1 cellular context compared by ENCODE assay signal in the genomic region with DNA sequence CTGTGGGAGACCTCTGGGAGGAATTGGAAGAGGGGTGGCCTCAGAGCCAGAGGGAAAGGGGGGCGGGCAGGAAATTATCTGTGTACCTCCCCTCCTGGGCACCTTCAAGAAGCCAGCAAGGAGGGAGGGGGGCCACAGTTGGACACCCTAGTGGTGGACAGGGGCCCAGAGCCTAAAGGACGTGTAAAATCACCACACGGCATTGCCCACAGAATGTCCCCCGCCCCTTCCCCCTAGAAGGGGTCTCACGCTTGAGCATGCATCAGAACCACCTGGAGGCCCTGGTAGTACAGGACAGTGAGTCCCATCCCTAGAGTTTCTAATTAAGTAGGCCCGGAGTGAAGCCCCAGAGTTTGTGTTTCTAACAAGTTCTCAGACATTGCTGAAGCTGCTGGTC.
TF ChIP-seq lines count a peak whose summit lies in the region.

No MANE protein-coding gene starts in this region.

TF ChIP-seq in A549, 52 proteins besides CTCF, POLR2A, EP300 and RAD21 (continued from another document):
- TF ChIP-seq MAFK (IDR thresholded peaks at IDR 0.05; ENCODE audit: partially characterized antibody) (no peak), ZNF302 (CRISPR knock-in tag; IDR thresholded peaks at IDR 0.05) (no peak), CHD2 (IDR thresholded peaks at IDR 0.05; ENCODE audit: low read length, partially characterized antibody) (no peak), CHD4 (IDR thresholded peaks at IDR 0.05; ENCODE audit: borderline replicate concordance) (no peak), HEYL (CRISPR knock-in tag; IDR thresholded peaks at IDR 0.05) (no peak), MAX (IDR thresholded peaks at IDR 0.05) (no peak), KDM5A (IDR thresholded peaks at IDR 0.05) (no peak), PBX3 (IDR thresholded peaks at IDR 0.05) (no peak), TP53 (CRISPR knock-in tag; IDR thresholded peaks at IDR 0.05) (no peak)
